ENCODE assay signal across 7 cellular contexts in genomic region chr4:10063544-10064300, GRCh38. TPM values are rescaled to one million over a fixed set of nuclear protein-coding genes. Genes with fewer than 3 reads are reported as not detected.
DNase-seq lines count a peak whose midpoint lies in the region; ATAC-seq and TF ChIP-seq lines count a peak whose summit lies in the region.

No MANE protein-coding gene starts in this region.

- peak; percentile 36 for TF ChIP-seq EP300 in neural cell (conservative IDR thresholded peaks at IDR 0.05; ENCODE audit: poor library complexity, severe bottlenecking)

- H3K9me3 ChIP-seq in HEK293 (ENCODE audit: control insufficient read depth, insufficient read depth, low read depth, low read length): no peaks in the 10 kb centered on the region
- no peaks in the 10 kb centered on the region for H3K9me3 ChIP-seq in neural cell (ENCODE audit: low read length)

- H4K20me1 ChIP-seq in neural cell (ENCODE audit: insufficient read depth): no peaks in the 10 kb centered on the region

- H3K9ac ChIP-seq in neural cell (ENCODE audit: low read length): no peak overlapping the region

- H3K27me3 ChIP-seq in neural cell (ENCODE audit: insufficient read depth, low read depth, low read length): no peaks in the 10 kb centered on the region

- no peaks in the 10 kb centered on the region for H3K9me2 ChIP-seq in neural cell (ENCODE audit: insufficient read depth, low read length)

- H3K27ac ChIP-seq in HEK293 (ENCODE audit: extremely low read depth, low read depth, low read length) (no peak overlapping the region), neural cell (ENCODE audit: low read length) (no peak overlapping the region)

- no peak overlapping the region for H2AFZ ChIP-seq in neural cell (ENCODE audit: low read depth, low read length)

- H3K79me2 ChIP-seq in neural cell (replicated peaks; ENCODE audit: insufficient read depth, low read length): no peaks in the 10 kb centered on the region

- no peak overlapping the region for H3K4me2 ChIP-seq in neural cell (ENCODE audit: low read length)

- CTCF ChIA-PET in HEK293 (lab: Yijun Ruan, JAX): interaction anchor here (0.7 to 0.8 kb wide), 2 partner anchors 40 to 44 kb away, joined by 3 read pairs; no protein-coding TSS in a partner anchor

- H3K4me3 ChIP-seq in HEK293 (ENCODE audit: low read depth, low read length) (no peak overlapping the region), neural cell (ENCODE audit: low read length) (no peak overlapping the region)

- TF ChIP-seq RAD21 in neural cell (conservative IDR thresholded peaks at IDR 0.05): peak; percentile 84

- H3F3A ChIP-seq in neural cell (ENCODE audit: insufficient read depth, low read length, poor library complexity, severe bottlenecking): no peaks in the 10 kb centered on the region

- POLR2A ChIA-PET in HEK293 (lab: Yijun Ruan, JAX): no interaction called here

- DNase-seq in OCI-M1 (lab: John Stamatoyannopoulos, UW): peak; percentile 25
- peak; percentile 84 for DNase-seq in fibroblast of gingiva (ENCODE audit: low read depth)
- no peak for DNase-seq in NCI-H510A (lab: John Stamatoyannopoulos, UW)
- no peak for DNase-seq in T-helper 1 cell

- TF ChIP-seq CTCF in HEK293 (tag by site-specific recombination; IDR thresholded peaks at IDR 0.05): 0 out of 2 replicates have a peak, but pooled peaks have one; percentile 12
- peak; percentile 76 for TF ChIP-seq CTCF in neural cell (IDR thresholded peaks at IDR 0.05; ENCODE audit: poor library complexity, severe bottlenecking)

- H3K36me3 ChIP-seq in HEK293 (ENCODE audit: control insufficient read depth in 2 of 2, insufficient read depth in 1 of 2, low read length in 2 of 2): no peaks in the 10 kb centered on the region
- no peaks in the 10 kb centered on the region for H3K36me3 ChIP-seq in neural cell (ENCODE audit: insufficient read depth, low read length)

- H3K4me1 ChIP-seq in HEK293 (ENCODE audit: control insufficient read depth, insufficient read depth, low read length): no peaks in the 10 kb centered on the region

- no peak for ATAC-seq in HG03442 (IDR thresholded peaks at IDR 0.05; ENCODE audit: unreplicated experiment)

TF ChIP-seq in HEK293, 187 proteins besides CTCF, POLR2A, EP300 and RAD21:
- TF ChIP-seq ZNF23 (tag by site-specific recombination; IDR thresholded peaks at IDR 0.05; ENCODE audit: borderline replicate concordance) (no peak), ZNF654 (tag by site-specific recombination; IDR thresholded peaks at IDR 0.05; ENCODE audit: low read depth) (peak; percentile 24)

TF ChIP-seq in neural cell, 6 proteins besides CTCF, POLR2A, EP300 and RAD21:
- TF ChIP-seq POLR2AphosphoS5 (IDR thresholded peaks at IDR 0.05) (peak; percentile 20), TAF1 (IDR thresholded peaks at IDR 0.05; ENCODE audit: low read depth) (no peak), SMC3 (conservative IDR thresholded peaks at IDR 0.05; ENCODE audit: poor library complexity) (peak; percentile 90)

RNA-seq across cellular contexts. Expression of gene SLC2A9, which starts 42.4 kb away (rescaled TPM):
- polyA plus RNA-seq in neural cell: not detected in 2 replicates
- not detected in 2 replicates for polyA minus RNA-seq in neural cell

RNA-seq across cellular contexts. Expression of gene WDR1, which starts 52.9 kb away (rescaled TPM):
- polyA plus RNA-seq in neural cell: 106 and 108 TPM in 2 replicates
- polyA minus RNA-seq in neural cell: 121 and 130 TPM in 2 replicates

Comparison
In these comparisons a context has a peak if more than half of its experiments do, and no peak if none do; other contexts are left out.
1. DNase-seq: peak in OCI-M1 (single experiment) and fibroblast of gingiva (single experiment); none in NCI-H510A (single experiment) and T-helper 1 cell (0 of 5).